ENCODE assay signal across 8 cellular contexts in the genomic region with DNA sequence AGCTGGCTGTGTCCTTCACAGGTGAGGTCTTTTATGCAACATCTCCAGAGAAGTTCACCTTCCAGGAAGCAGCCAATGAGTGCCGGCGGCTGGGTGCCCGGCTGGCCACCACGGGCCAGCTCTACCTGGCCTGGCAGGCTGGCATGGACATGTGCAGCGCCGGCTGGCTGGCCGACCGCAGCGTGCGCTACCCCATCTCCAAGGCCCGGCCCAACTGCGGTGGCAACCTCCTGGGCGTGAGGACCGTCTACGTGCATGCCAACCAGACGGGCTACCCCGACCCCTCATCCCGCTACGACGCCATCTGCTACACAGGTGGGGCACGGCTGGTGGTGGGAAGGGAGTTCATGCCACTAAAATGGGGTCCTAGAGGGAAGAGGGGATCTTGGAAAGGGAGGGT. TPM values are rescaled to one million over a fixed set of nuclear protein-coding genes. Genes with fewer than 3 reads are reported as not detected.
"Had no signal": no experiment of that assay in that cellular context is flagged by ENCODE, and none has a peak within 500 bp of the region (broad histone marks: within the 10 kb centered on the region; RNA-seq: fewer than 3 reads in every experiment).

No MANE protein-coding gene starts in this region.

- H3K36me3 Mint-ChIP-seq: IgD-negative memory B cell had no signal

- ATAC-seq: HepG2, K562 had no signal

- H3K27ac Mint-ChIP-seq: IgD-negative memory B cell had no signal

- H3K27ac ChIP-seq: HL-60, KMS-11 had no signal

- DNase-seq: IMR-90, KG1 had no signal

- H3K9me3 Mint-ChIP-seq: IgD-negative memory B cell had no signal

- H3K4me3 ChIP-seq: K562 had no signal

RNA-seq across cellular contexts. Expression of gene ACAN, which starts 40.1 kb away (rescaled TPM):
- total RNA-seq: HepG2, HT-29, K562 had no signal
- polyA plus RNA-seq: HepG2, IgD-negative memory B cell, K562 had no signal

RNA-seq across cellular contexts. Expression of gene HAPLN3, which starts 52.0 kb away (rescaled TPM):
- total RNA-seq: HepG2 had no signal
